Comparison of ENCODE assay signal across 10 cellular contexts in genomic region chr6:149783551-149783950, GRCh38.
"Had no signal": no experiment of that assay in that cellular context is flagged by ENCODE, and none has a peak within 500 bp of the region (broad histone marks: within the 10 kb centered on the region; RNA-seq: fewer than 3 reads in every experiment).

No MANE protein-coding gene starts in this region.

- H3K27ac Mint-ChIP-seq: H9, HFFc6 had no signal

- H3K4me3 ChIP-seq: GM23248 had no signal

- H3K4me1 Mint-ChIP-seq: H9 had no signal

- H3K9me3 Mint-ChIP-seq: HFFc6 had no signal

- H3K4me3 Mint-ChIP-seq: H9, HFFc6 had no signal

- H3K27ac ChIP-seq: GM23248, HL-60, KMS-11 had no signal

- FAIRE-seq: H54 had no signal

- DNase-seq: GM23248, GOT3, H9, HCEC 1CT, HFFc6, IMR-90, KBM-7 had no signal
